8 cellular contexts compared by ENCODE assay signal in genomic region chr5:178163772-178164735, GRCh38. TPM values are rescaled to one million over a fixed set of nuclear protein-coding genes. Genes with fewer than 3 reads are reported as not detected.
A peak's percentile ranks its signal among the peaks of the same experiment; 100 is the strongest.
DNase-seq lines count a peak whose midpoint lies in the region; TF ChIP-seq lines count a peak whose summit lies in the region.

No MANE protein-coding gene starts in this region.

- no peaks in the 10 kb centered on the region for H3F3A ChIP-seq in SK-N-SH (replicated peaks; ENCODE audit: insufficient read depth)

- H3K4me3 ChIP-seq in SK-N-SH (ENCODE audit: low read depth in 2 of 2, low read length in 1 of 2) (peak overlapping the region; percentile 10 to 58; a peak in 3 of 4 replicates), trophoblast cell (ENCODE audit: low read depth, low read length) (no peak overlapping the region), transverse colon (no peak overlapping the region)

- DNase-seq in GM10266 (ENCODE audit: extremely low spot score) (peak; percentile 94), HFFc6 (peak; percentile 65), NCI-H1092 treated with DMSO at 0.1 percent for 48 hours (lab: John Stamatoyannopoulos, UW) (peak; percentile 78), SK-N-SH (peak; percentile 95), head of caudate nucleus (peak; percentile 66 to 94 (median 87)), trophoblast cell (peak; percentile 86 to 93), transverse colon (peak; percentile 92)
- peak; percentile 95 for DNase-seq in activated naive CD4-positive, alpha-beta T cell treated with anti-CD3 and anti-CD28 coated beads for 36 hours

- no peaks in the 10 kb centered on the region for H4K20me1 ChIP-seq in SK-N-SH (ENCODE audit: insufficient read depth)

- H3K14ac ChIP-seq in trophoblast cell (ENCODE audit: low read length): no peak overlapping the region

- H3K4me1 ChIP-seq in SK-N-SH (ENCODE audit: control insufficient read depth in 1 of 2, insufficient read depth in 2 of 2, low read depth in 1 of 2, low read length in 1 of 2) (peaks cover 0 to 8% of the 10 kb centered on the region in 2 experiments; a peak in 1 of 4 replicates), trophoblast cell (ENCODE audit: control insufficient read depth in 1 of 2, insufficient read depth in 2 of 2, low read length in 2 of 2) (no peaks in the 10 kb centered on the region), transverse colon (peaks cover 3 to 9% (median 5%) of the 10 kb centered on the region in 4 donors)

- no peak overlapping the region for H3K27ac Mint-ChIP-seq in HFFc6
- H3K27ac Mint-ChIP-seq in activated naive CD4-positive, alpha-beta T cell treated with anti-CD3 and anti-CD28 coated beads for 36 hours: no peak overlapping the region

- H3K36me3 Mint-ChIP-seq in HFFc6 (ENCODE audit: low read depth): no peaks in the 10 kb centered on the region
- no peaks in the 10 kb centered on the region for H3K36me3 Mint-ChIP-seq in activated naive CD4-positive, alpha-beta T cell treated with anti-CD3 and anti-CD28 coated beads for 36 hours (ENCODE audit: low read depth)

- H3K4me2 ChIP-seq in SK-N-SH (peak overlapping the region; percentile 78), trophoblast cell (ENCODE audit: low read length) (peak overlapping the region; percentile 25)

- intact Hi-C loops in activated naive CD4-positive, alpha-beta T cell treated with anti-CD3 and anti-CD28 coated beads for 36 hours (cut with micrococcal nuclease): loop anchor here (1.0 to 10.0 kb wide), 3 partner anchors 43 to 179 kb away; no protein-coding TSS in a partner anchor
- intact Hi-C loops in head of caudate nucleus (cut with DNase I): loop anchor here (5.0 kb wide), 1 partner anchor 87 kb away; no protein-coding TSS in a partner anchor
- intact Hi-C loops in transverse colon (cut with DNase I; ENCODE audit: low total_unique reads): loop anchor here (2.0 kb wide), 1 partner anchor 87 kb away; no protein-coding TSS in a partner anchor

- H3K18ac ChIP-seq in trophoblast cell (ENCODE audit: low read length): no peak overlapping the region

- TF ChIP-seq CTCF in GM10266 (IDR thresholded peaks at IDR 0.05; ENCODE audit: control insufficient read depth, insufficient read depth, low read depth, missing control alignments) (peak; percentile 100), HFFc6 (IDR thresholded peaks at IDR 0.05) (peak; percentile 98), SK-N-SH (IDR thresholded peaks at IDR 0.05) (peak; percentile 94), transverse colon (IDR thresholded peaks at IDR 0.05) (peak; percentile 96 to 99 (median 99))

- no peak overlapping the region for H2BK5ac ChIP-seq in trophoblast cell (ENCODE audit: low read depth, low read length, poor library complexity)

- H3K9me3 ChIP-seq in SK-N-SH: no peaks in the 10 kb centered on the region
- no peaks in the 10 kb centered on the region for H3K9me3 ChIP-seq in trophoblast cell (ENCODE audit: insufficient read depth, low read depth, low read length)
- no peaks in the 10 kb centered on the region for H3K9me3 ChIP-seq in transverse colon

- H4K12ac ChIP-seq in trophoblast cell (ENCODE audit: low read depth, low read length): no peak overlapping the region

- peaks cover 38% of the 10 kb centered on the region for H3K27me3 Mint-ChIP-seq in HFFc6 (ENCODE audit: insufficient read depth)
- peaks cover 11% of the 10 kb centered on the region for H3K27me3 Mint-ChIP-seq in activated naive CD4-positive, alpha-beta T cell treated with anti-CD3 and anti-CD28 coated beads for 36 hours (ENCODE audit: low read depth)

- H3K79me2 ChIP-seq in SK-N-SH (ENCODE audit: insufficient read depth) (no peaks in the 10 kb centered on the region), trophoblast cell (ENCODE audit: control insufficient read depth, insufficient read depth, low read length, poor library complexity) (no peaks in the 10 kb centered on the region)

- no peak overlapping the region for H3K23ac ChIP-seq in trophoblast cell (ENCODE audit: low read length)

- no peaks in the 10 kb centered on the region for H3K79me1 ChIP-seq in trophoblast cell (ENCODE audit: low read length)

- TF ChIP-seq POLR2A in transverse colon (IDR thresholded peaks at IDR 0.05): no peak

- H3K27ac ChIP-seq in SK-N-SH (ENCODE audit: low read depth in 2 of 2, low read length in 1 of 2): no peak overlapping the region
- no peak overlapping the region for H3K27ac ChIP-seq in trophoblast cell (ENCODE audit: low read depth, low read length)
- no peak overlapping the region for H3K27ac ChIP-seq in transverse colon

- H3K9ac ChIP-seq in SK-N-SH: no peak overlapping the region
- no peak overlapping the region for H3K9ac ChIP-seq in trophoblast cell (ENCODE audit: low read length)

- H2BK12ac ChIP-seq in trophoblast cell (ENCODE audit: low read length): no peak overlapping the region

- CTCF ChIA-PET in SK-N-SH (lab: Yijun Ruan, JAX): interaction anchor here (0.6 to 3.2 kb wide), 15 partner anchors 10 to 226 kb away, joined by 3 to 59 read pairs (median 3); no protein-coding TSS in a partner anchor
- CTCF ChIA-PET in activated naive CD4-positive, alpha-beta T cell treated with anti-CD3 and anti-CD28 coated beads for 36 hours (lab: Charles Lee): interaction anchor here (0.5 to 3.3 kb wide), 6 partner anchors 25 to 616 kb away, joined by 3 to 51 read pairs (median 3); no protein-coding TSS in a partner anchor

- H4K8ac ChIP-seq in trophoblast cell (ENCODE audit: low read depth, low read length): no peak overlapping the region

- TF ChIP-seq EP300 in SK-N-SH (IDR thresholded peaks at IDR 0.05; ENCODE audit: borderline replicate concordance in 1 of 2, low read depth in 1 of 2, low read length in 1 of 2) (no peak), transverse colon (IDR thresholded peaks at IDR 0.05; ENCODE audit: low read depth) (no peak)

- POLR2A ChIA-PET in SK-N-SH (lab: Yijun Ruan, JAX): no interaction called here

- H3K9me3 Mint-ChIP-seq in HFFc6: no peaks in the 10 kb centered on the region
- H3K9me3 Mint-ChIP-seq in activated naive CD4-positive, alpha-beta T cell treated with anti-CD3 and anti-CD28 coated beads for 36 hours: no peaks in the 10 kb centered on the region

- H2BK120ac ChIP-seq in trophoblast cell (ENCODE audit: insufficient read depth, low read length, poor library complexity): no peak overlapping the region

- H3K4me1 Mint-ChIP-seq in HFFc6 (ENCODE audit: low read depth): no peaks in the 10 kb centered on the region
- peaks cover 2% of the 10 kb centered on the region for H3K4me1 Mint-ChIP-seq in activated naive CD4-positive, alpha-beta T cell treated with anti-CD3 and anti-CD28 coated beads for 36 hours (ENCODE audit: low read depth)

- peak; percentile 94 for TF ChIP-seq RAD21 in SK-N-SH (IDR thresholded peaks at IDR 0.05; ENCODE audit: low read length)

- WGBS in SK-N-SH (ENCODE audit: low lambda C conversion rate): 28% methylated on average over 11 of the region's 33 CpGs
- no CpG with 5 or more reads among the region's 33 CpGs for WGBS in trophoblast cell (ENCODE audit: extremely low coverage, insufficient coverage, insufficient read length)
- WGBS in transverse colon (ENCODE audit: low coverage in 1 of 2), 2 donors: 11 to 27% methylated on average over 7 to 33 of the region's 33 CpGs

- no peaks in the 10 kb centered on the region for H3K36me3 ChIP-seq in SK-N-SH (replicated peaks in 1 of 2; ENCODE audit: control insufficient read depth in 1 of 2, insufficient read depth in 2 of 2, low read length in 1 of 2)
- no peaks in the 10 kb centered on the region for H3K36me3 ChIP-seq in trophoblast cell (ENCODE audit: control insufficient read depth in 1 of 2, insufficient read depth in 2 of 2, low read length in 2 of 2)
- no peaks in the 10 kb centered on the region for H3K36me3 ChIP-seq in transverse colon

- peak overlapping the region; percentile 22; the same call in 1 of the 2 replicates for H3K4me3 Mint-ChIP-seq in HFFc6
- H3K4me3 Mint-ChIP-seq in activated naive CD4-positive, alpha-beta T cell treated with anti-CD3 and anti-CD28 coated beads for 36 hours: peak overlapping the region; percentile 38

- H3K4ac ChIP-seq in trophoblast cell (ENCODE audit: low read depth, low read length): no peak overlapping the region

- H3K27me3 ChIP-seq in SK-N-SH (ENCODE audit: insufficient read depth) (no peaks in the 10 kb centered on the region), trophoblast cell (ENCODE audit: insufficient read depth, low read length) (no peaks in the 10 kb centered on the region), transverse colon (peaks cover 29% of the 10 kb centered on the region)

- H3K9me2 ChIP-seq in SK-N-SH: no peaks in the 10 kb centered on the region

- H2AK5ac ChIP-seq in trophoblast cell (ENCODE audit: low read length): no peak overlapping the region

- no peak overlapping the region for H4K91ac ChIP-seq in trophoblast cell (ENCODE audit: low read depth, low read length)

- in situ Hi-C loops in transverse colon (cut with MboI; ENCODE audit: low pct_ligation_motif_present in 1 of 4, low pct_unique_long_range_greater_than_20kb in 1 of 4, low sequenced_read_pairs in 3 of 4): loop anchor here (5.0 to 10.0 kb wide), 3 partner anchors 87 to 92 kb away; no protein-coding TSS in a partner anchor

- 0 out of 2 replicates have a peak overlapping the region, but pooled peaks have one; percentile 74 for H2AFZ ChIP-seq in SK-N-SH (ENCODE audit: low read depth)
- H2AFZ ChIP-seq in trophoblast cell (ENCODE audit: insufficient read depth, low read length, poor library complexity): peak overlapping the region; percentile 8

RNA-seq across cellular contexts. Expression of gene NHP2, which starts 10.4 kb away (rescaled TPM):
- 100 to 1,000 TPM; 172 to 204 (median 184) TPM for total RNA-seq in HFFc6 (2021; fragmentation: NEBNext Ultra II Directional; extraction: Animal tissue kit (Norgen Biotek cat#: 25700))
- 313 and 455 TPM in 2 replicates for polyA plus RNA-seq in SK-N-SH (2012; rRNA removed)
- polyA plus RNA-seq in SK-N-SH (2012; cell fraction: cytosol; rRNA removed): 325 and 409 TPM in 2 replicates
- 134 and 156 TPM in 2 replicates for polyA plus RNA-seq in SK-N-SH (2012; cell fraction: nucleus; rRNA removed)
- 100 to 1,000 TPM; 289 to 298 TPM for total RNA-seq in activated naive CD4-positive, alpha-beta T cell treated with anti-CD3 and anti-CD28 coated beads for 36 hours
- polyA plus RNA-seq in trophoblast cell (2013): 123 TPM in 2 replicates
- 100 to 1,000 TPM in 2 of 4 donors, 10 to 100 TPM in 2; 28.1 to 116 (median 96.7) TPM for total RNA-seq in transverse colon

RNA-seq across cellular contexts. Expression of gene GMCL2, which starts 23.1 kb away (rescaled TPM):
- not detected for total RNA-seq in HFFc6 (2021; fragmentation: NEBNext Ultra II Directional; extraction: Animal tissue kit (Norgen Biotek cat#: 25700))
- polyA plus RNA-seq in SK-N-SH (2012; rRNA removed): not detected in 2 replicates
- polyA plus RNA-seq in SK-N-SH (2012; cell fraction: cytosol; rRNA removed): 0.01 TPM in 2 replicates
- not detected in 2 replicates for polyA plus RNA-seq in SK-N-SH (2012; cell fraction: nucleus; rRNA removed)
- total RNA-seq in activated naive CD4-positive, alpha-beta T cell treated with anti-CD3 and anti-CD28 coated beads for 36 hours: not detected
- polyA plus RNA-seq in trophoblast cell (2013): not detected in 2 replicates
- total RNA-seq in transverse colon: not detected

RNA-seq across cellular contexts. Expression of gene RMND5B, which starts 33.2 kb away (rescaled TPM):
- total RNA-seq in HFFc6 (2021; fragmentation: NEBNext Ultra II Directional; extraction: Animal tissue kit (Norgen Biotek cat#: 25700)): 10 to 100 TPM; 18.2 to 23.3 (median 21.9) TPM
- 42.8 and 43.7 TPM in 2 replicates for polyA plus RNA-seq in SK-N-SH (2012; rRNA removed)
- polyA plus RNA-seq in SK-N-SH (2012; cell fraction: cytosol; rRNA removed): 25.1 and 32.1 TPM in 2 replicates
- polyA plus RNA-seq in SK-N-SH (2012; cell fraction: nucleus; rRNA removed): 74.2 and 75.6 TPM in 2 replicates
- 10 to 100 TPM; 26.0 to 26.7 TPM for total RNA-seq in activated naive CD4-positive, alpha-beta T cell treated with anti-CD3 and anti-CD28 coated beads for 36 hours
- 12.7 and 13.7 TPM in 2 replicates for polyA plus RNA-seq in trophoblast cell (2013)
- 100 to 1,000 TPM in 1 of 4 donors, 10 to 100 TPM in 3; 36.7 to 149 (median 37.8) TPM for total RNA-seq in transverse colon

RNA-seq across cellular contexts. Expression of gene HNRNPAB, which starts 40.3 kb away (rescaled TPM):
- 100 to 1,000 TPM; 153 to 218 (median 197) TPM for total RNA-seq in HFFc6 (2021; fragmentation: NEBNext Ultra II Directional; extraction: Animal tissue kit (Norgen Biotek cat#: 25700))
- polyA plus RNA-seq in SK-N-SH (2012; rRNA removed): 157 and 164 TPM in 2 replicates
- polyA plus RNA-seq in SK-N-SH (2012; cell fraction: cytosol; rRNA removed): 179 and 207 TPM in 2 replicates
- 80.9 and 111 TPM in 2 replicates for polyA plus RNA-seq in SK-N-SH (2012; cell fraction: nucleus; rRNA removed)
- total RNA-seq in activated naive CD4-positive, alpha-beta T cell treated with anti-CD3 and anti-CD28 coated beads for 36 hours: 100 to 1,000 TPM; 251 to 262 TPM
- 170 and 172 TPM in 2 replicates for polyA plus RNA-seq in trophoblast cell (2013)
- 100 to 1,000 TPM; 115 to 199 (median 169) TPM for total RNA-seq in transverse colon

RNA-seq across cellular contexts. Expression of gene N4BP3, which starts 50.7 kb away (rescaled TPM):
- under 1 TPM in 3 of 6 experiments, not detected in 3; 0.03 to 0.05 (median 0.05) TPM for total RNA-seq in HFFc6 (2021; fragmentation: NEBNext Ultra II Directional; extraction: Animal tissue kit (Norgen Biotek cat#: 25700))
- polyA plus RNA-seq in SK-N-SH (2012; rRNA removed): 0.16 and 0.28 TPM in 2 replicates
- polyA plus RNA-seq in SK-N-SH (2012; cell fraction: cytosol; rRNA removed): 0.09 and 0.14 TPM in 2 replicates
- 0.42 and 0.54 TPM in 2 replicates for polyA plus RNA-seq in SK-N-SH (2012; cell fraction: nucleus; rRNA removed)
- 1 to 10 TPM; 1.4 to 1.6 TPM for total RNA-seq in activated naive CD4-positive, alpha-beta T cell treated with anti-CD3 and anti-CD28 coated beads for 36 hours
- polyA plus RNA-seq in trophoblast cell (2013): 3.0 and 3.2 TPM in 2 replicates
- 1 to 10 TPM in 2 of 4 donors, under 1 TPM in 2; 0.55 to 2.6 (median 1.2) TPM for total RNA-seq in transverse colon

Comparison
In these comparisons a context has a peak if more than half of its experiments do, and no peak if none do; other contexts are left out.
1. H3K4me3 ChIP-seq: peak in SK-N-SH (2 of 2); none in trophoblast cell (single experiment) and transverse colon (0 of 4).
2. Peak in every context shown above with its lines, with median percentiles within 50 percentile points of each other: DNase-seq and CTCF ChIP-seq.